ENCODE assay signal across 10 cellular contexts in genomic region chr13:50131998-50132936, GRCh38.
DNase-seq lines count a peak whose midpoint lies in the region; ATAC-seq and TF ChIP-seq lines count a peak whose summit lies in the region.
"Had no signal": no experiment of that assay in that cellular context is flagged by ENCODE, and none has a peak within 500 bp of the region (broad histone marks: within the 10 kb centered on the region; RNA-seq: fewer than 3 reads in every experiment).

No MANE protein-coding gene starts in this region.

- H3K4me3 Mint-ChIP-seq in H9 = peak overlapping the region; percentile 19 to 76; a peak in 4 of 5 replicates
- peak overlapping the region; percentile 77 for H3K4me3 Mint-ChIP-seq in activated CD4-positive, alpha-beta T cell treated with anti-CD3 and anti-CD28 coated beads, Interleukin-2, amount 10 ng/mL, durations not matched to agents 24 days and 14 days
- no peak overlapping the region for H3K4me3 Mint-ChIP-seq in progenitor cell of endocrine pancreas (ENCODE audit: low read depth)

- H3K9me3 Mint-ChIP-seq in H9 (peaks cover 0 to 6% of the 10 kb centered on the region in 2 experiments; a peak in 3 of 5 replicates), progenitor cell of endocrine pancreas (ENCODE audit: low read depth) (no peaks in the 10 kb centered on the region)
- peaks cover 15% of the 10 kb centered on the region for H3K9me3 Mint-ChIP-seq in activated CD4-positive, alpha-beta T cell treated with anti-CD3 and anti-CD28 coated beads, Interleukin-2, amount 10 ng/mL, durations not matched to agents 24 days and 14 days

- H3K23ac ChIP-seq in H9 (ENCODE audit: insufficient read length, low read depth, low read length) = no peak overlapping the region

- no CpG with 5 or more reads among the region's 37 CpGs for WGBS in H9 (ENCODE audit: extremely low coverage, insufficient read length, low lambda C conversion rate)

- H3K4me3 ChIP-seq in osteoblast (ENCODE audit: insufficient read depth, low read length) = no peak overlapping the region

- H2AFZ ChIP-seq in H9 (ENCODE audit: low read length) = no peak overlapping the region
- H2AFZ ChIP-seq in osteoblast (ENCODE audit: low read length) = no peak overlapping the region

- intact Hi-C loops in activated CD4-positive, alpha-beta T cell treated with anti-CD3 and anti-CD28 coated beads, Interleukin-2, amount 10 ng/mL, durations not matched to agents 24 days and 14 days (cut with micrococcal nuclease) = loop anchor here (1.0 kb wide), 1 partner anchor 234 kb away; no protein-coding TSS in a partner anchor

- no peaks in the 10 kb centered on the region for H3K79me1 ChIP-seq in H9 (ENCODE audit: insufficient read depth, low read depth, low read length, poor library complexity, severe bottlenecking)

- no peak overlapping the region for H2BK15ac ChIP-seq in H9 (ENCODE audit: low read depth, low read length)

- no peak overlapping the region for H3K14ac ChIP-seq in H9 (ENCODE audit: insufficient read depth, low read length)

- H3K9me3 ChIP-seq in H9 (ENCODE audit: control insufficient read depth, low read depth, low read length) (no peaks in the 10 kb centered on the region), osteoblast (ENCODE audit: low read depth, low read length) (no peaks in the 10 kb centered on the region)

- H3K4me1 ChIP-seq in H9 (ENCODE audit: insufficient read depth, low read length) (no peaks in the 10 kb centered on the region; the same call in 1 of the 2 replicates), osteoblast (ENCODE audit: insufficient read depth, low read length) (peaks cover 17% of the 10 kb centered on the region)
- H3K4me1 ChIP-seq: foreskin keratinocyte had no signal

- no peak overlapping the region for H4K8ac ChIP-seq in H9 (replicated peaks; ENCODE audit: insufficient read length, low read depth, low read length)

- H3K9ac ChIP-seq in H9 (ENCODE audit: extremely low read depth, insufficient read length, low read length) = no peak overlapping the region

- no peaks in the 10 kb centered on the region for H3K79me2 ChIP-seq in H9 (ENCODE audit: insufficient read depth, low read length)
- H3K79me2 ChIP-seq in osteoblast (ENCODE audit: insufficient read depth, low read length) = no peaks in the 10 kb centered on the region

- DNase-seq in H9 (peak; percentile 57), ecto neural progenitor cell (ENCODE audit: low spot score) (peak; percentile 51), progenitor cell of endocrine pancreas (ENCODE audit: low spot score, unreplicated experiment) (no peak), globus pallidus (ENCODE audit: low spot score) (no peak), osteoblast (ENCODE audit: insufficient read length, low spot score, missing footprints) (no peak), Ammon's horn (ENCODE audit: low spot score) (no peak)
- peak; percentile 69 for DNase-seq in activated CD4-positive, alpha-beta T cell treated with anti-CD3 and anti-CD28 coated beads, Interleukin-2, amount 10 ng/mL, durations not matched to agents 24 days and 14 days
- DNase-seq: cerebellar nuclear complex had no signal

- H3K27me3 ChIP-seq in H9 (ENCODE audit: insufficient read depth, low read length) (peaks cover 74% of the 10 kb centered on the region), osteoblast (ENCODE audit: insufficient read depth, low read length) (no peaks in the 10 kb centered on the region)

- H3K56ac ChIP-seq in H9 (ENCODE audit: insufficient read length, low read depth, low read length) = no peak overlapping the region

- TF ChIP-seq CTCF in H9 (conservative IDR thresholded peaks at IDR 0.05) = no peak
- TF ChIP-seq CTCF in progenitor cell of endocrine pancreas (IDR thresholded peaks at IDR 0.05; ENCODE audit: unreplicated experiment) = no peak
- no peak for TF ChIP-seq CTCF in osteoblast (IDR thresholded peaks at IDR 0.05; ENCODE audit: extremely low read depth, low read depth, low read length)

- no peak for ATAC-seq in HG02642 (IDR thresholded peaks at IDR 0.05; ENCODE audit: poor library complexity, unreplicated experiment)
- ATAC-seq: foreskin keratinocyte had no signal

- H2BK5ac ChIP-seq in H9 (ENCODE audit: insufficient read length, low read length) = no peak overlapping the region

- no peak overlapping the region for H2BK12ac ChIP-seq in H9 (ENCODE audit: insufficient read length, low read depth, low read length)

- H4K91ac ChIP-seq in H9 (ENCODE audit: insufficient read length, low read depth, low read length) = no peak overlapping the region

- H2BK20ac ChIP-seq in H9 (ENCODE audit: low read depth, low read length, poor library complexity, severe bottlenecking) = no peak overlapping the region

- H3T11ph ChIP-seq in H9 (ENCODE audit: low read length) = no peak overlapping the region

- peak overlapping the region; percentile 23 for H3K4me2 ChIP-seq in H9 (ENCODE audit: insufficient read depth, insufficient read length, low read length)
- H3K4me2 ChIP-seq in osteoblast (ENCODE audit: insufficient read depth, low read length) = no peak overlapping the region

- no peak overlapping the region for H2BK120ac ChIP-seq in H9 (ENCODE audit: low read depth, low read length, poor library complexity, severe bottlenecking)

- peaks cover 34% of the 10 kb centered on the region for H3K23me2 ChIP-seq in H9 (ENCODE audit: insufficient read length, low read depth, low read length, poor library complexity, severe bottlenecking)

- H3K27ac ChIP-seq in H9 (ENCODE audit: insufficient read length, low read depth, low read length) (no peak overlapping the region), osteoblast (ENCODE audit: low read depth, low read length) (no peak overlapping the region)
- H3K27ac ChIP-seq: foreskin keratinocyte had no signal

- H4K5ac ChIP-seq in H9 (ENCODE audit: insufficient read length, low read depth, low read length) = no peak overlapping the region

- H3K4ac ChIP-seq in H9 (ENCODE audit: low read depth, low read length) = no peak overlapping the region

- H4K20me1 ChIP-seq in H9 (ENCODE audit: control insufficient read depth, insufficient read depth, insufficient read length) = no peaks in the 10 kb centered on the region
- no peaks in the 10 kb centered on the region for H4K20me1 ChIP-seq in osteoblast (ENCODE audit: insufficient read depth, low read length)

- H3K36me3 Mint-ChIP-seq in H9 (ENCODE audit: insufficient read depth in 1 of 3, low read depth in 3 of 3) (no peaks in the 10 kb centered on the region), progenitor cell of endocrine pancreas (ENCODE audit: insufficient read depth) (no peaks in the 10 kb centered on the region)
- H3K36me3 Mint-ChIP-seq in activated CD4-positive, alpha-beta T cell treated with anti-CD3 and anti-CD28 coated beads, Interleukin-2, amount 10 ng/mL, durations not matched to agents 24 days and 14 days (ENCODE audit: low read depth) = peaks cover 7% of the 10 kb centered on the region

- no peak overlapping the region for H2AK5ac ChIP-seq in H9 (ENCODE audit: insufficient read length, low read length)

- H3K18ac ChIP-seq in H9 (ENCODE audit: insufficient read length, low read depth, low read length) = no peak overlapping the region

- peaks cover 100% of the 10 kb centered on the region for H3K27me3 Mint-ChIP-seq in H9 (ENCODE audit: low read depth)
- peaks cover 61% of the 10 kb centered on the region for H3K27me3 Mint-ChIP-seq in activated CD4-positive, alpha-beta T cell treated with anti-CD3 and anti-CD28 coated beads, Interleukin-2, amount 10 ng/mL, durations not matched to agents 24 days and 14 days
- peaks cover 95% of the 10 kb centered on the region for H3K27me3 Mint-ChIP-seq in progenitor cell of endocrine pancreas

- H3K4me1 Mint-ChIP-seq in H9 = peaks cover 44 to 53% of the 10 kb centered on the region in 2 experiments
- peaks cover 40% of the 10 kb centered on the region for H3K4me1 Mint-ChIP-seq in activated CD4-positive, alpha-beta T cell treated with anti-CD3 and anti-CD28 coated beads, Interleukin-2, amount 10 ng/mL, durations not matched to agents 24 days and 14 days
- peaks cover 21% of the 10 kb centered on the region for H3K4me1 Mint-ChIP-seq in progenitor cell of endocrine pancreas (ENCODE audit: low read depth)

- H3K27ac Mint-ChIP-seq in H9 (no peak overlapping the region; a peak in 2 of 7 replicates), progenitor cell of endocrine pancreas (peak overlapping the region; percentile 31)
- peak overlapping the region; percentile 15 for H3K27ac Mint-ChIP-seq in activated CD4-positive, alpha-beta T cell treated with anti-CD3 and anti-CD28 coated beads, Interleukin-2, amount 10 ng/mL, durations not matched to agents 24 days and 14 days

- no peaks in the 10 kb centered on the region for H3K36me3 ChIP-seq in osteoblast (ENCODE audit: insufficient read depth, low read length)

Comparison
In these comparisons a context has a peak if more than half of its experiments do, and no peak if none do; other contexts are left out.
1. DNase-seq: peak in H9 (single experiment), activated CD4-positive, alpha-beta T cell treated with anti-CD3 and anti-CD28 coated beads, Interleukin-2, amount 10 ng/mL, durations not matched to agents 24 days and 14 days (single experiment) and ecto neural progenitor cell (single experiment); none in progenitor cell of endocrine pancreas (single experiment), globus pallidus (single experiment), osteoblast (single experiment) and Ammon's horn (single experiment).
2. H3K27ac Mint-ChIP-seq: peak in activated CD4-positive, alpha-beta T cell treated with anti-CD3 and anti-CD28 coated beads, Interleukin-2, amount 10 ng/mL, durations not matched to agents 24 days and 14 days (single experiment) and progenitor cell of endocrine pancreas (single experiment); none in H9 (0 of 3).